In the genomic region with DNA sequence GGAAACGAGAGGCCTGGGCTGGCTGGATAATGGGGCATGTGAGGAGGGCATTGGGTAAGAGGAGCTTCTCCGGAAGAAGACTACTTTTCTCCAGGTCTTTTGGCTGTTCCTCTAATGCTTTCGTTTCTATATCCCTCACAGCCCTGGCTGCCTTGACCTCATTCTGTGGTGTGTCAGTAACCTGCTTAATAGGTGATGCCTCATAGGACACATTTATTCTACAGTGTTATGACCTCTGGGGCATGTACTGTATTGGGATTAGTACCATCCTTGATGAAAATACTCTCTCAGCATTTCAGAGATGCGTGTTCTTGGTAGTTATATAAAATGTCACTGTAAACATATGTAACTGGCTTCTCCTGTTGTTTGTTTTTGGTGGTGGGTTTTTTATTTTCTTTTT, we compare ENCODE assay signal across 17 cellular contexts. TPM values are rescaled to one million over a fixed set of nuclear protein-coding genes. Genes with fewer than 3 reads are reported as not detected.
DNase-seq lines count a peak whose midpoint lies in the region; ATAC-seq and TF ChIP-seq lines count a peak whose summit lies in the region.
"Had no signal": no experiment of that assay in that cellular context is flagged by ENCODE, and none has a peak within 500 bp of the region (broad histone marks: within the 10 kb centered on the region; RNA-seq: fewer than 3 reads in every experiment).

No MANE protein-coding gene starts in this region.

- no peak for TF ChIP-seq CTCF in CD14-positive monocyte (IDR thresholded peaks at IDR 0.05)

- H3K27ac ChIP-seq in mesenchymal stem cell (ENCODE audit: low read length, poor library complexity, severe bottlenecking) = no peak overlapping the region
- H3K27ac ChIP-seq: 22Rv1; A549; BLaER1 treated with 17β-estradiol and CSF1 and Interleukin-3, amounts not matched to agents 10 nM and 100 nM; C4-2B had no signal

- intact Hi-C loops in CD14-positive monocyte (cut with micrococcal nuclease) = no loop called here

- no peak overlapping the region for H3K18ac ChIP-seq in mesenchymal stem cell (ENCODE audit: low read depth in 1 of 2, low read length in 2 of 2)

- no peak overlapping the region for H3K14ac ChIP-seq in mesenchymal stem cell (ENCODE audit: low read length in 2 of 2)

- H2BK120ac ChIP-seq in mesenchymal stem cell (ENCODE audit: low read depth, low read length) = no peak overlapping the region

- H3K79me1 ChIP-seq in mesenchymal stem cell (replicated peaks; ENCODE audit: low read length, poor library complexity, severe bottlenecking) = no peaks in the 10 kb centered on the region

- H3K4ac ChIP-seq in mesenchymal stem cell (ENCODE audit: low read depth in 1 of 2, low read length in 2 of 2) = no peak overlapping the region

- no peak overlapping the region for H4K8ac ChIP-seq in mesenchymal stem cell (ENCODE audit: low read length)

- H2BK15ac ChIP-seq in mesenchymal stem cell (ENCODE audit: low read depth, poor library complexity, severe bottlenecking) = no peak overlapping the region

- H3K9me3 Mint-ChIP-seq in activated T-cell treated with anti-CD3 and anti-CD28 coated beads, Interleukin-2, amount 50 U/mL, for 72 hours = no peaks in the 10 kb centered on the region
- no peaks in the 10 kb centered on the region for H3K9me3 Mint-ChIP-seq in CD14-positive monocyte
- H3K9me3 Mint-ChIP-seq: CD4-positive, alpha-beta memory T cell; CD4-positive, CD25-positive, alpha-beta regulatory T cell; CD8-positive, alpha-beta memory T cell had no signal

- 97% methylated on average over 2 of the region's 4 CpGs for WGBS in mesenchymal stem cell

- no peak overlapping the region for H3K9ac ChIP-seq in mesenchymal stem cell (ENCODE audit: low read length)
- H3K9ac ChIP-seq: BLaER1 treated with 17β-estradiol and CSF1 and Interleukin-3, amounts not matched to agents 10 nM and 100 nM had no signal

- H3K36me3 ChIP-seq in mesenchymal stem cell (ENCODE audit: control insufficient read depth in 1 of 2, insufficient read depth in 2 of 2, low read depth in 1 of 2, low read length in 2 of 2) = peaks cover 8 to 57% of the 10 kb centered on the region in 2 experiments

- H2AK5ac ChIP-seq in mesenchymal stem cell (ENCODE audit: low read length, severe bottlenecking) = peak overlapping the region; percentile 49

- no peak for ATAC-seq in activated T-cell treated with anti-CD3 and anti-CD28 coated beads, Interleukin-2, amount 50 U/mL, for 72 hours (replicated peaks in 1 of 2)
- no peak for ATAC-seq in GM19397 (IDR thresholded peaks at IDR 0.05; ENCODE audit: unreplicated experiment)
- ATAC-seq: A549 had no signal

- no peak overlapping the region for H4K91ac ChIP-seq in mesenchymal stem cell (ENCODE audit: low read length)

- no peak overlapping the region for H2BK5ac ChIP-seq in mesenchymal stem cell (ENCODE audit: low read depth, low read length, poor library complexity, severe bottlenecking)

- no peak overlapping the region for H2AFZ ChIP-seq in mesenchymal stem cell (ENCODE audit: low read depth, low read length)

- no peak overlapping the region for H3K4me3 Mint-ChIP-seq in activated T-cell treated with anti-CD3 and anti-CD28 coated beads, Interleukin-2, amount 50 U/mL, for 72 hours
- H3K4me3 Mint-ChIP-seq in CD14-positive monocyte = no peak overlapping the region
- H3K4me3 Mint-ChIP-seq: B cell; CD4-positive, alpha-beta memory T cell; CD4-positive, CD25-positive, alpha-beta regulatory T cell; CD8-positive, alpha-beta memory T cell had no signal

- H3K9me3 ChIP-seq in mesenchymal stem cell (ENCODE audit: control insufficient read depth, low read length) = no peaks in the 10 kb centered on the region
- H3K9me3 ChIP-seq: A549 had no signal

- H3K27me3 Mint-ChIP-seq in activated T-cell treated with anti-CD3 and anti-CD28 coated beads, Interleukin-2, amount 50 U/mL, for 72 hours (ENCODE audit: low read depth) = no peaks in the 10 kb centered on the region
- H3K27me3 Mint-ChIP-seq in CD14-positive monocyte (ENCODE audit: low read depth in 3 of 3) = no peaks in the 10 kb centered on the region
- H3K27me3 Mint-ChIP-seq: B cell; CD4-positive, alpha-beta memory T cell; CD4-positive, CD25-positive, alpha-beta regulatory T cell; CD8-positive, alpha-beta memory T cell had no signal

- H3K27me3 ChIP-seq in mesenchymal stem cell (ENCODE audit: control insufficient read depth in 1 of 2, insufficient read depth in 1 of 2, low read length in 2 of 2) = no peaks in the 10 kb centered on the region
- H3K27me3 ChIP-seq: BLaER1 treated with 17β-estradiol and CSF1 and Interleukin-3, amounts not matched to agents 10 nM and 100 nM had no signal

- H3K4me1 Mint-ChIP-seq in activated T-cell treated with anti-CD3 and anti-CD28 coated beads, Interleukin-2, amount 50 U/mL, for 72 hours (ENCODE audit: low read depth) = peaks cover 11% of the 10 kb centered on the region
- no peaks in the 10 kb centered on the region for H3K4me1 Mint-ChIP-seq in CD14-positive monocyte
- H3K4me1 Mint-ChIP-seq: B cell; CD4-positive, CD25-positive, alpha-beta regulatory T cell; CD8-positive, alpha-beta memory T cell had no signal

- DNase-seq in activated T-cell treated with anti-CD3 and anti-CD28 coated beads, Interleukin-2, amount 50 U/mL, for 72 hours = no peak
- DNase-seq in activated T-cell treated with anti-CD3 and anti-CD28 coated beads for 4 hours (no peak), mesenchymal stem cell (no peak), CD14-positive monocyte (ENCODE audit: low spot score) (no peak)
- DNase-seq: AML-193; CD4-positive, alpha-beta memory T cell; CD4-positive, CD25-positive, alpha-beta regulatory T cell; CD8-positive, alpha-beta memory T cell; COR-L47; DMS79 treated with DMSO at 0.1 percent for 48 hours; GF-D8 had no signal

- no peak overlapping the region for H3K4me2 ChIP-seq in mesenchymal stem cell (ENCODE audit: low read length, poor library complexity, severe bottlenecking)
- H3K4me2 ChIP-seq: A549; BLaER1 treated with 17β-estradiol and CSF1 and Interleukin-3, amounts not matched to agents 10 nM and 100 nM had no signal

- H3K27ac Mint-ChIP-seq in activated T-cell treated with anti-CD3 and anti-CD28 coated beads, Interleukin-2, amount 50 U/mL, for 72 hours = peak overlapping the region; percentile 21
- peak overlapping the region in 2 of 7 donors; percentile 22 to 75 for H3K27ac Mint-ChIP-seq in CD14-positive monocyte
- H3K27ac Mint-ChIP-seq: B cell; CD4-positive, alpha-beta memory T cell; CD4-positive, CD25-positive, alpha-beta regulatory T cell had no signal

- H2BK12ac ChIP-seq in mesenchymal stem cell (ENCODE audit: low read length in 2 of 2) = no peak overlapping the region

- H3K36me3 Mint-ChIP-seq in activated T-cell treated with anti-CD3 and anti-CD28 coated beads, Interleukin-2, amount 50 U/mL, for 72 hours (ENCODE audit: insufficient read depth in 2 of 2) = peaks cover 0 to 13% of the 10 kb centered on the region in 2 donors
- H3K36me3 Mint-ChIP-seq in CD14-positive monocyte = peaks cover 81 to 87% of the 10 kb centered on the region in 2 donors

- H3K4me3 ChIP-seq in mesenchymal stem cell (ENCODE audit: insufficient read depth in 1 of 2, low read depth in 1 of 2, low read length in 2 of 2) = no peak overlapping the region
- H3K4me3 ChIP-seq: A549; BLaER1 treated with 17β-estradiol and CSF1 and Interleukin-3, amounts not matched to agents 10 nM and 100 nM had no signal

- H3K23ac ChIP-seq in mesenchymal stem cell (ENCODE audit: low read length in 2 of 2) = no peak overlapping the region

- H3K4me1 ChIP-seq in mesenchymal stem cell (ENCODE audit: control insufficient read depth, insufficient read depth, low read depth, low read length) = peaks cover 3% of the 10 kb centered on the region
- H3K4me1 ChIP-seq: BLaER1 treated with 17β-estradiol and CSF1 and Interleukin-3, amounts not matched to agents 10 nM and 100 nM had no signal

RNA-seq across cellular contexts. Expression of a gene that starts 40.1 kb away (rescaled TPM):
- total RNA-seq in activated T-cell treated with anti-CD3 and anti-CD28 coated beads, Interleukin-2, amount 50 U/mL, for 72 hours = 10 to 100 TPM; 34.1 to 36.1 TPM
- 22.1 TPM for polyA plus RNA-seq in mesenchymal stem cell (2013, experiment 1 of 2)
- polyA plus RNA-seq in mesenchymal stem cell (2013, experiment 2 of 2) = 21.4 TPM
- 10 to 100 TPM; 28.7 to 39.8 TPM for polyA plus RNA-seq in CD14-positive monocyte
